2 cellular contexts compared by ENCODE assay signal in genomic region chrX:135263376-135263775, GRCh38. TPM values are rescaled to one million over a fixed set of nuclear protein-coding genes. Genes with fewer than 3 reads are reported as not detected.
"Had no signal": no experiment of that assay in that cellular context is flagged by ENCODE, and none has a peak within 500 bp of the region (broad histone marks: within the 10 kb centered on the region; RNA-seq: fewer than 3 reads in every experiment).

No MANE protein-coding gene starts in this region.

RNA-seq across cellular contexts. Expression of gene ETDA, which starts 11.5 kb away (rescaled TPM):
- total RNA-seq: G401, GM12878 had no signal

RNA-seq across cellular contexts. Expression of gene ETDC, which starts 45.9 kb away (rescaled TPM):
- total RNA-seq: G401, GM12878 had no signal
